In the genomic region with DNA sequence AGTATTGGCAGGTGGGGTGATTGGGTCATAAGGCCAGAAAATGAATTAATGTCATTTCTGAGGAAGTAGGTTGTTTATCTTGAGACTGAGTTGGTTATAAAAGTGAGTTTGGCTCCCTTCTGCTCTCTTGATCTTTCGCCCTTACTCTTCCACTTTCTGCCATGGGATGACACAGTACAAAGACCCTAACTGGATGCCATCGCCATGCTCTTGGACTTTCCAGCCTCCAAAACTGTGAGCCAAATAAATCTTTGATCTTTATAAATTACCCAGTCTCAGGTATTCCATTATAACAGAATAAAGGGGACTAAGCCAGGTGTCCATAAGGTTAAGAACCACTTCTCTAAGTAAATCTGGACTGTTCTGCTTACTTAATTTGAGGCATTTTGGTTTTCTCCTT, we compare ENCODE assay signal across 22 cellular contexts. TPM values are rescaled to one million over a fixed set of nuclear protein-coding genes. Genes with fewer than 3 reads are reported as not detected.
DNase-seq lines count a peak whose midpoint lies in the region; ATAC-seq and TF ChIP-seq lines count a peak whose summit lies in the region.
"Had no signal": no experiment of that assay in that cellular context is flagged by ENCODE, and none has a peak within 500 bp of the region (broad histone marks: within the 10 kb centered on the region; RNA-seq: fewer than 3 reads in every experiment).

No MANE protein-coding gene starts in this region.

- H3K4me1 Mint-ChIP-seq in activated T-cell treated with anti-CD3 and anti-CD28 coated beads, Interleukin-2, amount 50 U/mL, for 72 hours (ENCODE audit: low read depth): peaks cover 22% of the 10 kb centered on the region
- peaks cover 35% of the 10 kb centered on the region for H3K4me1 Mint-ChIP-seq in GM23338
- H3K4me1 Mint-ChIP-seq in activated CD8-positive, alpha-beta memory T cell treated with anti-CD3 and anti-CD28 coated beads, Interleukin-2, amount 10 ng/mL, durations not matched to agents 7 days and 5 days: no peaks in the 10 kb centered on the region

- peaks cover 4% of the 10 kb centered on the region; the same call in 1 of the 2 replicates for H4K20me1 ChIP-seq in GM23338 (replicated peaks; ENCODE audit: insufficient read depth)

- H3K27me3 ChIP-seq in GM23338 (ENCODE audit: insufficient read depth) (no peaks in the 10 kb centered on the region), gastrocnemius medialis (no peaks in the 10 kb centered on the region)
- H3K27me3 ChIP-seq: BE2C; BLaER1 treated with 17β-estradiol and CSF1 and Interleukin-3, amounts not matched to agents 10 nM and 100 nM had no signal

- ATAC-seq in activated T-cell treated with anti-CD3 and anti-CD28 coated beads, Interleukin-2, amount 50 U/mL, for 72 hours (replicated peaks in 1 of 2): no peak
- no peak for ATAC-seq in GM23338
- no peak for ATAC-seq in gastrocnemius medialis
- ATAC-seq in activated CD8-positive, alpha-beta memory T cell treated with anti-CD3 and anti-CD28 coated beads, Interleukin-2, amount 10 ng/mL, durations not matched to agents 7 days and 5 days: no peak

- H3K9me3 ChIP-seq in gastrocnemius medialis: no peaks in the 10 kb centered on the region
- H3K9me3 ChIP-seq: BE2C, HAP-1 had no signal

- DNase-seq in activated T-cell treated with anti-CD3 and anti-CD28 coated beads, Interleukin-2, amount 50 U/mL, for 72 hours: no peak
- no peak for DNase-seq in activated T-cell treated with anti-CD3 and anti-CD28 coated beads, Interleukin-2, amount 50 U/mL, for 1 hour
- DNase-seq in GM23338 (ENCODE audit: low spot score) (no peak), gastrocnemius medialis (no peak), G401 (ENCODE audit: low spot score) (no peak), NCI-H187 (lab: John Stamatoyannopoulos, UW) (no peak)
- DNase-seq in activated CD8-positive, alpha-beta memory T cell treated with anti-CD3 and anti-CD28 coated beads, Interleukin-2, amount 10 ng/mL, durations not matched to agents 7 days and 5 days: no peak
- DNase-seq: ACHN; AML-193; BE2C; CD4-positive, alpha-beta T cell; CD8-positive, alpha-beta memory T cell; DMS 273 treated with DMSO at 0.1 percent for 48 hours; DMS79; EL; GF-D8; GOT3 had no signal

- in situ Hi-C loops in gastrocnemius medialis (cut with MboI; ENCODE audit: low sequenced_read_pairs in 4 of 4): no loop called here
- in situ Hi-C loops in G401 (cut with HindIII; ENCODE audit: low sequenced_read_pairs): no loop called here

- H3K27me3 Mint-ChIP-seq in activated T-cell treated with anti-CD3 and anti-CD28 coated beads, Interleukin-2, amount 50 U/mL, for 72 hours (ENCODE audit: low read depth): no peaks in the 10 kb centered on the region
- peaks cover 2% of the 10 kb centered on the region for H3K27me3 Mint-ChIP-seq in GM23338 (ENCODE audit: insufficient read depth, low read depth, poor library complexity)
- H3K27me3 Mint-ChIP-seq in activated CD8-positive, alpha-beta memory T cell treated with anti-CD3 and anti-CD28 coated beads, Interleukin-2, amount 10 ng/mL, durations not matched to agents 7 days and 5 days: no peaks in the 10 kb centered on the region
- H3K27me3 Mint-ChIP-seq: CD4-positive, alpha-beta T cell; CD8-positive, alpha-beta memory T cell had no signal

- CTCF ChIA-PET in activated CD8-positive, alpha-beta memory T cell treated with anti-CD3 and anti-CD28 coated beads, Interleukin-2, amount 10 ng/mL, durations not matched to agents 7 days and 5 days (lab: Charles Lee): interaction anchor here (1.6 to 1.7 kb wide), 2 partner anchors 9 to 13 kb away, joined by 4 read pairs; no protein-coding TSS in a partner anchor

- H2AFZ ChIP-seq in GM23338: no peak overlapping the region

- no peak overlapping the region for H3K4me2 ChIP-seq in GM23338
- H3K4me2 ChIP-seq: BLaER1 treated with 17β-estradiol and CSF1 and Interleukin-3, amounts not matched to agents 10 nM and 100 nM had no signal

- no peak overlapping the region for H3K4me3 ChIP-seq in GM23338
- no peak overlapping the region for H3K4me3 ChIP-seq in gastrocnemius medialis
- H3K4me3 ChIP-seq: BLaER1 treated with 17β-estradiol and CSF1 and Interleukin-3, amounts not matched to agents 10 nM and 100 nM; HAP-1 had no signal

- H3K4me1 ChIP-seq in GM23338 (ENCODE audit: insufficient read depth): peaks cover 20% of the 10 kb centered on the region
- H3K4me1 ChIP-seq in gastrocnemius medialis: peaks cover 61 to 65% of the 10 kb centered on the region in 2 donors
- H3K4me1 ChIP-seq: BLaER1 treated with 17β-estradiol and CSF1 and Interleukin-3, amounts not matched to agents 10 nM and 100 nM had no signal

- H3K27ac ChIP-seq in GM23338 (ENCODE audit: low read depth) (peak overlapping the region; percentile 28; the same call in 1 of the 2 replicates), VCaP (peak overlapping the region; percentile 54), gastrocnemius medialis (peak overlapping the region in 3 of 4 donors; percentile 4 to 7 (median 6))
- H3K27ac ChIP-seq: 22Rv1; BLaER1 treated with 17β-estradiol and CSF1 and Interleukin-3, amounts not matched to agents 10 nM and 100 nM had no signal

- H3K36me3 ChIP-seq in GM23338 (ENCODE audit: insufficient read depth) (no peaks in the 10 kb centered on the region), gastrocnemius medialis (no peaks in the 10 kb centered on the region)
- H3K36me3 ChIP-seq: BE2C, HAP-1 had no signal

- TF ChIP-seq POLR2A in gastrocnemius medialis (IDR thresholded peaks at IDR 0.05): no peak

- peaks cover 99% of the 10 kb centered on the region for H3K79me2 ChIP-seq in GM23338 (replicated peaks; ENCODE audit: insufficient read depth)

- no peak overlapping the region for H3K4me3 Mint-ChIP-seq in activated T-cell treated with anti-CD3 and anti-CD28 coated beads, Interleukin-2, amount 50 U/mL, for 72 hours
- no peak overlapping the region for H3K4me3 Mint-ChIP-seq in GM23338
- H3K4me3 Mint-ChIP-seq in activated CD8-positive, alpha-beta memory T cell treated with anti-CD3 and anti-CD28 coated beads, Interleukin-2, amount 10 ng/mL, durations not matched to agents 7 days and 5 days: no peak overlapping the region
- H3K4me3 Mint-ChIP-seq: CD4-positive, alpha-beta T cell; CD8-positive, alpha-beta memory T cell had no signal

- H3F3A ChIP-seq in GM23338 (replicated peaks; ENCODE audit: low read depth): no peaks in the 10 kb centered on the region

- TF ChIP-seq CTCF in GM23338 (conservative IDR thresholded peaks at IDR 0.05; ENCODE audit: low read depth in 2 of 2): no peak
- no peak for TF ChIP-seq CTCF in VCaP (conservative IDR thresholded peaks at IDR 0.05)
- no peak for TF ChIP-seq CTCF in gastrocnemius medialis (IDR thresholded peaks at IDR 0.05 in 4 of 5, conservative IDR thresholded peaks at IDR 0.05 in 1 of 5)

- intact Hi-C loops in gastrocnemius medialis (cut with DNase I; ENCODE audit: low total_unique reads): no loop called here

- no peaks in the 10 kb centered on the region for H3K9me3 Mint-ChIP-seq in activated T-cell treated with anti-CD3 and anti-CD28 coated beads, Interleukin-2, amount 50 U/mL, for 72 hours
- no peaks in the 10 kb centered on the region for H3K9me3 Mint-ChIP-seq in GM23338
- no peaks in the 10 kb centered on the region for H3K9me3 Mint-ChIP-seq in activated CD8-positive, alpha-beta memory T cell treated with anti-CD3 and anti-CD28 coated beads, Interleukin-2, amount 10 ng/mL, durations not matched to agents 7 days and 5 days (ENCODE audit: low read depth)
- H3K9me3 Mint-ChIP-seq: CD14-positive monocyte; CD4-positive, alpha-beta T cell; CD8-positive, alpha-beta memory T cell had no signal

- no peaks in the 10 kb centered on the region for H3K9me2 ChIP-seq in GM23338 (ENCODE audit: insufficient read depth)

- H3K27ac Mint-ChIP-seq in activated T-cell treated with anti-CD3 and anti-CD28 coated beads, Interleukin-2, amount 50 U/mL, for 72 hours: peak overlapping the region; percentile 87
- no peak overlapping the region for H3K27ac Mint-ChIP-seq in GM23338
- no peak overlapping the region for H3K27ac Mint-ChIP-seq in activated CD8-positive, alpha-beta memory T cell treated with anti-CD3 and anti-CD28 coated beads, Interleukin-2, amount 10 ng/mL, durations not matched to agents 7 days and 5 days
- H3K27ac Mint-ChIP-seq: CD4-positive, alpha-beta T cell; CD8-positive, alpha-beta memory T cell had no signal

- H3K36me3 Mint-ChIP-seq in activated T-cell treated with anti-CD3 and anti-CD28 coated beads, Interleukin-2, amount 50 U/mL, for 72 hours (ENCODE audit: insufficient read depth in 2 of 2): peaks cover 2% of the 10 kb centered on the region in 2 donors
- peaks cover 7% of the 10 kb centered on the region; the same call in 2 of the 3 replicates for H3K36me3 Mint-ChIP-seq in GM23338 (ENCODE audit: low read depth)
- H3K36me3 Mint-ChIP-seq in activated CD8-positive, alpha-beta memory T cell treated with anti-CD3 and anti-CD28 coated beads, Interleukin-2, amount 10 ng/mL, durations not matched to agents 7 days and 5 days: peaks cover 2% of the 10 kb centered on the region

TF ChIP-seq in GM23338, 12 proteins besides CTCF, POLR2A, EP300 and RAD21 (continues in another document):
- TF ChIP-seq POLR2AphosphoS5 (IDR thresholded peaks at IDR 0.05; ENCODE audit: low read depth) (no peak), STAT1 (IDR thresholded peaks at IDR 0.05; ENCODE audit: unreplicated experiment) (no peak), ZNF331 (CRISPR knock-in tag; IDR thresholded peaks at IDR 0.05; ENCODE audit: low read depth) (no peak)
- TF ChIP-seq, protein P1, sequence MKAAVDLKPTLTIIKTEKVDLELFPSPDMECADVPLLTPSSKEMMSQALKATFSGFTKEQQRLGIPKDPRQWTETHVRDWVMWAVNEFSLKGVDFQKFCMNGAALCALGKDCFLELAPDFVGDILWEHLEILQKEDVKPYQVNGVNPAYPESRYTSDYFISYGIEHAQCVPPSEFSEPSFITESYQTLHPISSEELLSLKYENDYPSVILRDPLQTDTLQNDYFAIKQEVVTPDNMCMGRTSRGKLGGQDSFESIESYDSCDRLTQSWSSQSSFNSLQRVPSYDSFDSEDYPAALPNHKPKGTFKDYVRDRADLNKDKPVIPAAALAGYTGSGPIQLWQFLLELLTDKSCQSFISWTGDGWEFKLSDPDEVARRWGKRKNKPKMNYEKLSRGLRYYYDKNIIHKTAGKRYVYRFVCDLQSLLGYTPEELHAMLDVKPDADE (IDR thresholded peaks at IDR 0.05): no peak

RNA-seq across cellular contexts. Expression of gene MAP4K3, which starts 44.4 kb away (rescaled TPM):
- 10 to 100 TPM; 14.6 to 17.1 TPM for total RNA-seq in activated T-cell treated with anti-CD3 and anti-CD28 coated beads, Interleukin-2, amount 50 U/mL, for 72 hours
- total RNA-seq in GM23338 (2014; rRNA removed; shearing (Covaris generic)): 80.9 and 90.7 TPM in 2 replicates
- polyA plus RNA-seq in GM23338 (2016; fragmentation: Nextera tagmentation; extraction: Ambion mirVana): 27.4 and 33.0 TPM in 2 replicates
- 10 to 100 TPM; 23.0 to 52.1 (median 31.8) TPM for total RNA-seq in gastrocnemius medialis
- total RNA-seq in G401 (2014; rRNA removed; shearing (Covaris generic)): 36.8 and 49.5 TPM in 2 replicates
- 10 to 100 TPM; 10.9 to 13.1 TPM for total RNA-seq in activated CD8-positive, alpha-beta memory T cell treated with anti-CD3 and anti-CD28 coated beads, Interleukin-2, amount 10 ng/mL, durations not matched to agents 7 days and 5 days
